14 cellular contexts compared by ENCODE assay signal in the genomic region with DNA sequence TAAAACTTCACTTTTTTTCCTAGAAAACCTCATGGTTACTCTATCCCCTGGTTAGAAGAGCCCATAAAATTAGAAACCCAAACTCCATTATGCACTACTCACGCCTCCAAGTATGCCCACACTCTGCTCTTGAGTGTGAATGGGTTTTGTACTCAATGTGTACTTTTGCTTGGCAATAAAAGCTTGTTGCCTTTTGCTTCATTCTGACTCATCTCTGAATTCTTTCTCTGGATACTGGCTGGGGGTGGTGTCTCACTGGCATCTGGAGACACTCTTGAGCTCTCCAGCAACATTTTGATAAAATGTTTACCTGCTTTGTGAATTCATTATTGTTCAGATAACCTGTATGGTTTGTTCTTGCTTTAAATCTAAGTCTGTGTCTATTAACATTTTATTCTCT.
DNase-seq lines count a peak whose midpoint lies in the region; TF ChIP-seq lines count a peak whose summit lies in the region.
"Had no signal": no experiment of that assay in that cellular context is flagged by ENCODE, and none has a peak within 500 bp of the region (broad histone marks: within the 10 kb centered on the region; RNA-seq: fewer than 3 reads in every experiment).

No MANE protein-coding gene starts in this region.

- no peak for TF ChIP-seq POLR2A in adrenal gland (IDR thresholded peaks at IDR 0.05)

- DNase-seq in NCI-H510A treated with DMSO at 0.1 percent for 48 hours (lab: John Stamatoyannopoulos, UW) (peak; percentile 1), NCI-H510A (lab: John Stamatoyannopoulos, UW) (no peak), NCI-H69 (lab: John Stamatoyannopoulos, UW) (peak; percentile 9), fibroblast of the conjunctiva (ENCODE audit: low read depth) (peak; percentile 16), superior temporal gyrus (ENCODE audit: extremely low spot score) (peak; percentile 35), NOMO-1 treated with DMSO at 0.1 percent for 48 hours (lab: John Stamatoyannopoulos, UW; ENCODE audit: unreplicated experiment) (no peak), NCI-H1436 treated with DMSO at 0.1 percent for 48 hours (lab: John Stamatoyannopoulos, UW) (no peak), adrenal gland (no peak)
- DNase-seq: activated CD4-positive, alpha-beta T cell treated with anti-CD3 and anti-CD28 coated beads for 1 hour; left ventricle myocardium inferior; NCI-H1436; NCI-H774; ovary; T-helper 2 cell had no signal

- H3K4me1 ChIP-seq in adrenal gland (replicated peaks in 1 of 2) = no peaks in the 10 kb centered on the region
- H3K4me1 ChIP-seq: left ventricle myocardium inferior had no signal

- no peak for TF ChIP-seq CTCF in adrenal gland (IDR thresholded peaks at IDR 0.05)

- intact Hi-C loops in adrenal gland (cut with DNase I) = no loop called here

- H3K27me3 ChIP-seq in adrenal gland = no peaks in the 10 kb centered on the region
- H3K27me3 ChIP-seq: ovary had no signal

- H3K4me3 ChIP-seq in adrenal gland = no peak overlapping the region
- H3K4me3 ChIP-seq: left ventricle myocardium inferior, ovary had no signal

- no peaks in the 10 kb centered on the region for H3K36me3 ChIP-seq in adrenal gland (replicated peaks in 1 of 2)
- H3K36me3 ChIP-seq: left ventricle myocardium inferior, ovary had no signal

- no peaks in the 10 kb centered on the region for H3K9me3 ChIP-seq in adrenal gland (replicated peaks in 1 of 3)
- H3K9me3 ChIP-seq: ovary had no signal

- no peak overlapping the region for H3K27ac ChIP-seq in adrenal gland
- H3K27ac ChIP-seq: left ventricle myocardium inferior, ovary had no signal

- WGBS in adrenal gland, 4 donors = 48 to 73% (median 62%) methylated on average over 1 of the region's 1 CpG

Comparison
In these comparisons a context has a peak if more than half of its experiments do, and no peak if none do; other contexts are left out.
1. DNase-seq: peak in NCI-H510A treated with DMSO at 0.1 percent for 48 hours (single experiment), NCI-H69 (single experiment), fibroblast of the conjunctiva (single experiment) and superior temporal gyrus (single experiment); none in NCI-H510A (single experiment), NOMO-1 treated with DMSO at 0.1 percent for 48 hours (single experiment), NCI-H1436 treated with DMSO at 0.1 percent for 48 hours (single experiment) and adrenal gland (0 of 7).